Comparison of ENCODE assay signal across 29 cellular contexts in genomic region chr2:120376101-120376500, GRCh38. TPM values are rescaled to one million over a fixed set of nuclear protein-coding genes. Genes with fewer than 3 reads are reported as not detected.
"Had no signal": no experiment of that assay in that cellular context is flagged by ENCODE, and none has a peak within 500 bp of the region (broad histone marks: within the 10 kb centered on the region; RNA-seq: fewer than 3 reads in every experiment).

No MANE protein-coding gene starts in this region.

- FAIRE-seq: endothelial cell of umbilical vein had no signal

- H3K27me3 ChIP-seq: hepatocyte, ovary, upper lobe of right lung, vagina had no signal

- H3K4me1 ChIP-seq: esophagus muscularis mucosa, foreskin keratinocyte, gastroesophageal sphincter, heart left ventricle, psoas muscle, spleen, suprapubic skin, transverse colon, upper lobe of right lung, vagina had no signal

- ATAC-seq: foreskin keratinocyte; gastroesophageal sphincter; heart left ventricle; left colon; mucosa of descending colon; psoas muscle; right cardiac atrium; stimulated activated naive B cell treated with anti-CD40 and anti-IgM and Interleukin-4, amounts not matched to agents 10 μg/mL and 1 μg/mL and 100 μg/mL, for 72 hours; upper lobe of right lung had no signal

- H3K36me3 ChIP-seq: esophagus muscularis mucosa, gastroesophageal sphincter, heart left ventricle, neural progenitor cell, ovary, spleen, suprapubic skin, transverse colon, upper lobe of right lung, vagina had no signal

- H3K9ac ChIP-seq: neural progenitor cell had no signal

- H3K9me3 ChIP-seq: esophagus muscularis mucosa, gastroesophageal sphincter, heart left ventricle, mucosa of descending colon, ovary, psoas muscle, spleen, suprapubic skin, transverse colon, upper lobe of right lung, vagina had no signal

- H3K79me2 ChIP-seq: hepatocyte had no signal

- H3K4me2 ChIP-seq: hepatocyte, neural progenitor cell had no signal

- H3K27ac ChIP-seq: coronary artery, esophagus muscularis mucosa, foreskin keratinocyte, gastroesophageal sphincter, heart left ventricle, hepatocyte, neural progenitor cell, ovary, psoas muscle, skin epidermis, spleen, suprapubic skin, transverse colon, upper lobe of right lung, vagina had no signal

- DNase-seq: dermis blood vessel endothelial cell; effector memory CD4-positive, alpha-beta T cell; foreskin keratinocyte; left colon; mucosa of descending colon; naive B cell; nucleus accumbens; spleen; stimulated activated CD4-positive, alpha-beta T cell treated with anti-CD3 and anti-CD28 coated beads, Interleukin-2, amount 100 ng/mL, for 48 hours; stimulated activated naive B cell treated with anti-CD40 and anti-IgM and Interleukin-4, amounts not matched to agents 10 μg/mL and 1 μg/mL and 100 μg/mL, for 72 hours; transverse colon; upper lobe of right lung had no signal

- H3K4me3 ChIP-seq: coronary artery, esophagus muscularis mucosa, gastroesophageal sphincter, heart left ventricle, hepatocyte, lung, mucosa of descending colon, neural progenitor cell, ovary, psoas muscle, skin epidermis, spleen, suprapubic skin, transverse colon, upper lobe of right lung, vagina had no signal

- H2AFZ ChIP-seq: hepatocyte, neural progenitor cell had no signal

RNA-seq across cellular contexts. Expression of gene INHBB, which starts 30.2 kb away (rescaled TPM):
- total RNA-seq: fibroblast of lung; foreskin keratinocyte; mesothelial cell of epicardium; natural killer cell treated with Interleukin-12 subunit alpha and Interleukin-12 subunit beta and Interleukin-15 and Interleukin-18, amount 100 ng/mL, for 72 hours had no signal
- polyA plus RNA-seq: foreskin keratinocyte had no signal
